ENCODE assay signal across 2 cellular contexts in genomic region chr16:48496571-48497095, GRCh38.
TF ChIP-seq lines count a peak whose summit lies in the region.

No MANE protein-coding gene starts in this region.

TF ChIP-seq in K562, 482 proteins besides CTCF, POLR2A, EP300 and RAD21 (continued from another document and continues in another):
- TF ChIP-seq MGA (IDR thresholded peaks at IDR 0.05) (0 out of 2 replicates have a peak, but pooled peaks have one; percentile 35), ZNF512 (tag; IDR thresholded peaks at IDR 0.05) (no peak), CHD2 (IDR thresholded peaks at IDR 0.05; ENCODE audit: low read depth, low read length) (0 out of 2 replicates have a peak, but pooled peaks have one; percentile 39), CHAMP1 (IDR thresholded peaks at IDR 0.05) (no peak), ZNF239 (CRISPR knock-in tag; IDR thresholded peaks at IDR 0.05) (no peak)

TF ChIP-seq in GM23338, 12 proteins besides CTCF, POLR2A, EP300 and RAD21 (continued from another document):
- TF ChIP-seq REST (IDR thresholded peaks at IDR 0.05; ENCODE audit: unreplicated experiment) = no peak
- no peak for TF ChIP-seq ZNF114 (CRISPR knock-in tag; IDR thresholded peaks at IDR 0.05)
- TF ChIP-seq EZH2phosphoT487 (IDR thresholded peaks at IDR 0.05; ENCODE audit: unreplicated experiment) = no peak
